In the genomic region with DNA sequence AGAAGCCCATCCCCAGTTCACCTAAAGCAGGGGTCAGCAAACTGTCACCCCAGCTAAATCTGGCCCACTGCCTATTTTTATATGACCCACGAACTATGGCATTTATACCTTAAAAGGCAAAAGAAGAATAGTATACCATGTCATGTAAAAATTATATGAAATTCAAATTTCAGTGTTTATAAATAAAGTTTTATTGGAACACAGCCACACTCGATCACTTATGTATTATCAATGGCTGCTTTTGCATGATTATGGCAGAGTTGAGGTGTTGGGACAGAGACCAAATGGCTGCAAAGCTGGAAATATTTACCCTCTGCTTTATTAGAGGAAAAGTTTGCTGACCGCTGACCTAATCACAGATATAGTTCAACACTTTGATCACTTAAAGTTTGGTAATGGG, we compare ENCODE assay signal across 7 cellular contexts.
"Had no signal": no experiment of that assay in that cellular context is flagged by ENCODE, and none has a peak within 500 bp of the region (broad histone marks: within the 10 kb centered on the region; RNA-seq: fewer than 3 reads in every experiment).

No MANE protein-coding gene starts in this region.

- H3K9ac ChIP-seq: KMS-11 had no signal

- DNase-seq: IMR-90, KBM-7, KG1 had no signal

- H3K27ac ChIP-seq: HL-60, KMS-11 had no signal

- FAIRE-seq: HepG2, HTR-8/SVneo had no signal

- H3K4me2 ChIP-seq: KMS-11 had no signal

- ATAC-seq: HepG2 had no signal
